16 cellular contexts compared by ENCODE assay signal in the genomic region with DNA sequence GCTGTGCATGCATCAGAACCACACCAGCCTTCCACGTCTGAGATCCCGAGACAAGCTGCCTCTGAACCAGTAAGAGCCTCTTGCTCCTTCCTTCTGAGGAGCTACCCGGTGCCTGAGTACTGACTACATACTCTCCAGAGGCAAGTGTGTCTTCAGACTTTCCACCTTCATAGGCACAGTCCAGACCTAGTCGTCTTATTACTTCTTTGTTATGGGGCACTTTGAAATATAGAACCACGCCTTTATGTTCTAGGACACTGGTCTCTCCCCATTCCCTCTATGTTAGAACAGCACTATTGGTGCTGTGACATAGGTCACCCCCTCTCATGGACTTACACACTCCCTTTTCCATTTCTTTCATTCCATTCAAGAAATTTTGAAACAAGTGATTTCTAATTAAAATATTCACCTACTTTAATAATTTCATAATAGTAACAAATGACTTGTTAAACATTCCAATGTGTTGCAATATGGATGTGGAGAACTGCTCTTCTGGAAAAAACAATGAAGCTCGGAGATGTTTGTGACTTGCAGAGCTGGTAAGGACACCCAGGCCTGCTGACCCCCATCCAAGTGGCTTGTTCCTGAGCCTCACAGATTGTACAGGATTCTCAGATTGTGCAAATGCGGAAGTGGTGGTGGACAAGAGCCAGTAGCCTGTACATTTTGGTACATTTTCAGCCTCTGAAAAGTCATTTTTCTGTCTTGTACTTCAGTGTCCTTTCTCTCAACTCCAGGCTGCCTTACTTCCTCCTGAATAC.
DNase-seq lines count a peak whose midpoint lies in the region; ATAC-seq and TF ChIP-seq lines count a peak whose summit lies in the region.
"Had no signal": no experiment of that assay in that cellular context is flagged by ENCODE, and none has a peak within 500 bp of the region (broad histone marks: within the 10 kb centered on the region; RNA-seq: fewer than 3 reads in every experiment).

No MANE protein-coding gene starts in this region.

- H3K36me3 ChIP-seq in BLaER1 treated with 17β-estradiol and CSF1 and Interleukin-3, amounts not matched to agents 10 nM and 100 nM, result peaks cover 0 to 3% (median 0%) of the 10 kb centered on the region in 11 experiments; a peak in 2 of 22 replicates
- H3K36me3 ChIP-seq in sigmoid colon (no peaks in the 10 kb centered on the region), neural progenitor cell (no peaks in the 10 kb centered on the region)
- H3K36me3 ChIP-seq: BLaER1, neutrophil had no signal

- H3K4me1 ChIP-seq in BLaER1 treated with 17β-estradiol and CSF1 and Interleukin-3, amounts not matched to agents 10 nM and 100 nM, result peaks cover 27 to 65% (median 54%) of the 10 kb centered on the region in 10 experiments
- H3K4me1 ChIP-seq in sigmoid colon (peaks cover 0 to 27% (median 17%) of the 10 kb centered on the region in 4 donors), neural progenitor cell (no peaks in the 10 kb centered on the region)

- H3K4me1 Mint-ChIP-seq in neural progenitor cell, result peaks cover 11% of the 10 kb centered on the region
- H3K4me1 Mint-ChIP-seq: activated B cell treated with CpG ODN at 0.5 μM for 24 hours, T-cell had no signal

- no peaks in the 10 kb centered on the region for H3K27me3 ChIP-seq in BLaER1 treated with 17β-estradiol and CSF1 and Interleukin-3, amounts not matched to agents 10 nM and 100 nM
- H3K27me3 ChIP-seq in sigmoid colon, result no peaks in the 10 kb centered on the region
- no peaks in the 10 kb centered on the region for H3K27me3 ChIP-seq in neural progenitor cell
- H3K27me3 ChIP-seq: BLaER1, neutrophil had no signal

- no peak overlapping the region for H3K4me3 Mint-ChIP-seq in neural progenitor cell
- H3K4me3 Mint-ChIP-seq: activated B cell treated with CpG ODN at 0.5 μM for 24 hours; activated naive CD4-positive, alpha-beta T cell treated with anti-CD3 and anti-CD28 coated beads, Interleukin-2, amount 50 U/mL, for 24 hours; endodermal cell; T-cell had no signal

- H3K27ac ChIP-seq in BLaER1 treated with 17β-estradiol and CSF1 and Interleukin-3, amounts not matched to agents 10 nM and 100 nM, result peak overlapping the region in 8 of 11 experiments; percentile 56 to 88 (median 78); a peak in 16 of 22 replicates
- peak overlapping the region; percentile 52 to 65 (median 60) for H3K27ac ChIP-seq in sigmoid colon
- no peak overlapping the region for H3K27ac ChIP-seq in neural progenitor cell
- H3K27ac ChIP-seq: BLaER1, neutrophil had no signal

- no peaks in the 10 kb centered on the region for H4K20me1 ChIP-seq in BLaER1 treated with 17β-estradiol and CSF1 and Interleukin-3, amounts not matched to agents 10 nM and 100 nM
- H4K20me1 ChIP-seq in neural progenitor cell (ENCODE audit: low read depth), result no peaks in the 10 kb centered on the region
- H4K20me1 ChIP-seq: BLaER1 had no signal

- no peaks in the 10 kb centered on the region for H3F3A ChIP-seq in neural progenitor cell (ENCODE audit: low read depth)

- no peak for TF ChIP-seq POLR2A in sigmoid colon (IDR thresholded peaks at IDR 0.05)

- H3K27me3 Mint-ChIP-seq in neural progenitor cell (ENCODE audit: insufficient read depth, low read depth), result no peaks in the 10 kb centered on the region
- H3K27me3 Mint-ChIP-seq: activated B cell treated with CpG ODN at 0.5 μM for 24 hours; activated naive CD4-positive, alpha-beta T cell treated with anti-CD3 and anti-CD28 coated beads, Interleukin-2, amount 50 U/mL, for 24 hours had no signal

- WGBS in sigmoid colon, 2 donors, result 80 to 82% methylated on average over 7 of the region's 7 CpGs

- no peak for ATAC-seq in GM18907 (IDR thresholded peaks at IDR 0.05; ENCODE audit: unreplicated experiment)
- ATAC-seq: T-cell had no signal

- H3K9me3 Mint-ChIP-seq in neural progenitor cell, result peaks cover 3% of the 10 kb centered on the region
- H3K9me3 Mint-ChIP-seq: activated naive CD4-positive, alpha-beta T cell treated with anti-CD3 and anti-CD28 coated beads, Interleukin-2, amount 50 U/mL, for 24 hours had no signal

- peaks cover 13 to 45% (median 29%) of the 10 kb centered on the region in 11 experiments for H3K9me3 ChIP-seq in BLaER1 treated with 17β-estradiol and CSF1 and Interleukin-3, amounts not matched to agents 10 nM and 100 nM (replicated peaks in 1 of 11)
- H3K9me3 ChIP-seq in sigmoid colon (no peaks in the 10 kb centered on the region), neural progenitor cell (ENCODE audit: low read depth) (no peaks in the 10 kb centered on the region)
- H3K9me3 ChIP-seq: neutrophil had no signal

- intact Hi-C loops in sigmoid colon (cut with DNase I), result loop anchor here (5.0 kb wide), 1 partner anchor 61 kb away; no protein-coding TSS in a partner anchor

- CTCF ChIA-PET in HEK293T (lab: Yijun Ruan, JAX), result interaction anchor here (0.5 kb wide), 1 partner anchor 9 kb away, joined by 3 read pairs; no protein-coding TSS in a partner anchor

- peak; percentile 36 for DNase-seq in SKM-1 (lab: John Stamatoyannopoulos, UW; ENCODE audit: unreplicated experiment)
- peak; percentile 33 for DNase-seq in fibroblast of mammary gland (ENCODE audit: low read depth)
- DNase-seq in sigmoid colon, result peak; percentile 81
- DNase-seq in activated CD4-positive, alpha-beta T cell treated with anti-CD3 and anti-CD28 coated beads, Interleukin-2, amount 50 U/mL, for 1 hour, result no peak
- DNase-seq in neural progenitor cell (ENCODE audit: low spot score), result no peak
- DNase-seq in HEK293T (ENCODE audit: extremely low spot score), result no peak
- DNase-seq: activated B cell treated with CpG ODN at 0.5 μM for 24 hours; central memory CD4-positive, alpha-beta T cell; DND-41; endodermal cell; T-cell had no signal

- no peak overlapping the region for H3K27ac Mint-ChIP-seq in neural progenitor cell
- H3K27ac Mint-ChIP-seq: activated B cell treated with CpG ODN at 0.5 μM for 24 hours; activated naive CD4-positive, alpha-beta T cell treated with anti-CD3 and anti-CD28 coated beads, Interleukin-2, amount 50 U/mL, for 24 hours; endodermal cell; T-cell had no signal

- no peak for TF ChIP-seq EP300 in sigmoid colon (IDR thresholded peaks at IDR 0.05)

- no peak overlapping the region for H3K4me3 ChIP-seq in BLaER1 treated with 17β-estradiol and CSF1 and Interleukin-3, amounts not matched to agents 10 nM and 100 nM
- no peak overlapping the region for H3K4me3 ChIP-seq in fibroblast of mammary gland (ENCODE audit: control insufficient read depth, low read depth, low read length)
- no peak overlapping the region for H3K4me3 ChIP-seq in sigmoid colon
- no peak overlapping the region for H3K4me3 ChIP-seq in neural progenitor cell
- H3K4me3 ChIP-seq: BLaER1 had no signal

- peak overlapping the region in 2 of 11 experiments; percentile 48 to 73; a peak in 2 of 22 replicates for H3K9ac ChIP-seq in BLaER1 treated with 17β-estradiol and CSF1 and Interleukin-3, amounts not matched to agents 10 nM and 100 nM
- no peak overlapping the region for H3K9ac ChIP-seq in neural progenitor cell
- H3K9ac ChIP-seq: BLaER1 had no signal

- H3K4me2 ChIP-seq in BLaER1 treated with 17β-estradiol and CSF1 and Interleukin-3, amounts not matched to agents 10 nM and 100 nM, result peak overlapping the region in 7 of 11 experiments; percentile 61 to 93 (median 77); a peak in 13 of 22 replicates
- H3K4me2 ChIP-seq in neural progenitor cell, result no peak overlapping the region
- H3K4me2 ChIP-seq: BLaER1 had no signal

- POLR2A ChIA-PET in HEK293T (lab: Yijun Ruan, JAX), result no interaction called here

- TF ChIP-seq CTCF in fibroblast of mammary gland (conservative IDR thresholded peaks at IDR 0.05; ENCODE audit: control insufficient read depth, insufficient read depth, low read depth, low read length), result no peak
- no peak for TF ChIP-seq CTCF in sigmoid colon (IDR thresholded peaks at IDR 0.05)
- no peak for TF ChIP-seq CTCF in neural progenitor cell (IDR thresholded peaks at IDR 0.05)

- no peaks in the 10 kb centered on the region for H3K79me2 ChIP-seq in neural progenitor cell (ENCODE audit: low read depth)

- no peak overlapping the region for H2AFZ ChIP-seq in neural progenitor cell (replicated peaks)

- no peaks in the 10 kb centered on the region for H3K36me3 Mint-ChIP-seq in neural progenitor cell
- H3K36me3 Mint-ChIP-seq: T-cell had no signal

TF ChIP-seq in HEK293T, 16 proteins besides CTCF, POLR2A, EP300 and RAD21:
- TF ChIP-seq BHLHE40 (IDR thresholded peaks at IDR 0.05; ENCODE audit: borderline replicate concordance), result no peak
- TF ChIP-seq FOXM1 (IDR thresholded peaks at IDR 0.05; ENCODE audit: borderline replicate concordance), result no peak
- TF ChIP-seq FOXK2 (IDR thresholded peaks at IDR 0.05), result no peak
- no peak for TF ChIP-seq ELF4 (IDR thresholded peaks at IDR 0.05)
- no peak for TF ChIP-seq SUZ12 (IDR thresholded peaks at IDR 0.05)
- TF ChIP-seq HDGF (IDR thresholded peaks at IDR 0.05; ENCODE audit: borderline replicate concordance), result no peak
- TF ChIP-seq PKNOX1 (IDR thresholded peaks at IDR 0.05), result no peak
- no peak for TF ChIP-seq SP1 (IDR thresholded peaks at IDR 0.05)
- TF ChIP-seq NFRKB (IDR thresholded peaks at IDR 0.05), result no peak
- no peak for TF ChIP-seq LEF1 (IDR thresholded peaks at IDR 0.05; ENCODE audit: borderline replicate concordance)
- no peak for TF ChIP-seq L3MBTL2 (conservative IDR thresholded peaks at IDR 0.05)
- no peak for TF ChIP-seq ZNF384 (IDR thresholded peaks at IDR 0.05)
- no peak for TF ChIP-seq ARNT (IDR thresholded peaks at IDR 0.05)

Comparison
In these comparisons a context has a peak if more than half of its experiments do, and no peak if none do; other contexts are left out.
1. DNase-seq: peak in SKM-1 (single experiment), fibroblast of mammary gland (single experiment) and sigmoid colon (single experiment); none in activated CD4-positive, alpha-beta T cell treated with anti-CD3 and anti-CD28 coated beads, Interleukin-2, amount 50 U/mL, for 1 hour (single experiment), neural progenitor cell (single experiment) and HEK293T (single experiment).